Comparison of ENCODE assay signal across 15 cellular contexts in the genomic region with DNA sequence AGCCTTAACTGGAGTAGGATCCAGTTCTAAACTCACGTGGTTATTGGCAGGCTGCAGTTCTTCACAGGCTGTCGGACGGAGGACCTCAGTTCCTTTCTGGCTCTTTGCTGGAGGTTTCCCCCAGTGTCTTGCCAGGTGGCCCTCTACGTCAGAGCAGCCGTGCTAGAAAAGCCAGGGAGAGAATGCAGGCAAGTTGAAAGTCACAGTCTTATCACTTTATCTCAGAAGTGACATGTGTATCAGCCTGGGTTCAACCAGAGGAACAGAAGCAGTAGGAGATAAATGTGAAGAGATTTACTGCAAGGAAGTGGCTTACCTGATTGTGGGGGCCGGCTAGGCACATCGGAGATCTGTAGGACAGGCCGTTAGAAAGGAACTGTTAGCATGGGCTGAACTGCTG.
DNase-seq lines count a peak whose midpoint lies in the region; ATAC-seq lines count a peak whose summit lies in the region.
"Had no signal": no experiment of that assay in that cellular context is flagged by ENCODE, and none has a peak within 500 bp of the region (broad histone marks: within the 10 kb centered on the region; RNA-seq: fewer than 3 reads in every experiment).

No MANE protein-coding gene starts in this region.

- H3K9me3 Mint-ChIP-seq in activated T-helper 17 cell treated with anti-CD3 and anti-CD28 coated beads, Interleukin-2, amount 50 U/mL, for 72 hours, result peaks cover 6% of the 10 kb centered on the region
- H3K9me3 Mint-ChIP-seq in naive thymus-derived CD4-positive, alpha-beta T cell, result peaks cover 0 to 6% (median 0%) of the 10 kb centered on the region in 11 donors

- H3K36me3 Mint-ChIP-seq in activated T-helper 17 cell treated with anti-CD3 and anti-CD28 coated beads, Interleukin-2, amount 50 U/mL, for 72 hours (ENCODE audit: low read depth), result no peaks in the 10 kb centered on the region
- no peaks in the 10 kb centered on the region for H3K36me3 Mint-ChIP-seq in naive thymus-derived CD4-positive, alpha-beta T cell

- CTCF ChIA-PET in naive thymus-derived CD4-positive, alpha-beta T cell (lab: Charles Lee), result no interaction called here

- H3K36me3 ChIP-seq in KOPT-K1 (ENCODE audit: insufficient read depth, low read length), result no peaks in the 10 kb centered on the region
- H3K36me3 ChIP-seq in naive thymus-derived CD4-positive, alpha-beta T cell (ENCODE audit: control insufficient read depth in 2 of 3, insufficient read depth in 3 of 3, low read length in 3 of 3), result no peaks in the 10 kb centered on the region
- H3K36me3 ChIP-seq: gastrocnemius medialis, prostate gland, tibial artery had no signal

- POLR2A ChIA-PET in naive thymus-derived CD4-positive, alpha-beta T cell (lab: Charles Lee), result interaction anchor here (1.0 to 3.5 kb wide), 4 partner anchors 11 to 63 kb away, joined by 3 to 26 read pairs (median 6); no protein-coding TSS in a partner anchor

- H3K27me3 Mint-ChIP-seq in activated T-helper 17 cell treated with anti-CD3 and anti-CD28 coated beads, Interleukin-2, amount 50 U/mL, for 72 hours, result peaks cover 7% of the 10 kb centered on the region
- peaks cover 0 to 37% (median 0%) of the 10 kb centered on the region in 5 donors for H3K27me3 Mint-ChIP-seq in naive thymus-derived CD4-positive, alpha-beta T cell

- H3K4me1 Mint-ChIP-seq in activated T-helper 17 cell treated with anti-CD3 and anti-CD28 coated beads, Interleukin-2, amount 50 U/mL, for 72 hours, result peaks cover 13% of the 10 kb centered on the region
- H3K4me1 Mint-ChIP-seq in naive thymus-derived CD4-positive, alpha-beta T cell, result peaks cover 9 to 39% (median 35%) of the 10 kb centered on the region in 7 donors

- H3K27ac ChIP-seq in KOPT-K1 (ENCODE audit: low read depth, low read length, poor library complexity, severe bottlenecking), result peak overlapping the region; percentile 82
- peak overlapping the region; percentile 41 for H3K27ac ChIP-seq in naive thymus-derived CD4-positive, alpha-beta T cell (ENCODE audit: low read depth, low read length)
- H3K27ac ChIP-seq: epithelial cell of prostate, gastrocnemius medialis, prostate gland, tibial artery had no signal

- peak overlapping the region; percentile 58 for H3K27ac Mint-ChIP-seq in activated T-helper 17 cell treated with anti-CD3 and anti-CD28 coated beads, Interleukin-2, amount 50 U/mL, for 72 hours
- H3K27ac Mint-ChIP-seq in naive thymus-derived CD4-positive, alpha-beta T cell, result peak overlapping the region; percentile 2 to 94 (median 90)

- intact Hi-C loops in naive thymus-derived CD4-positive, alpha-beta T cell (cut with micrococcal nuclease), result loop anchor here in 1 of 2 donors (1.0 to 5.0 kb wide), 2 partner anchors 11 to 37 kb away; no protein-coding TSS in a partner anchor

- peak overlapping the region; percentile 42 for H3K4me3 Mint-ChIP-seq in activated T-helper 17 cell treated with anti-CD3 and anti-CD28 coated beads, Interleukin-2, amount 50 U/mL, for 72 hours
- H3K4me3 Mint-ChIP-seq in naive thymus-derived CD4-positive, alpha-beta T cell, result peak overlapping the region; percentile 23 to 84 (median 58)

- ATAC-seq in activated T-helper 17 cell treated with anti-CD3 and anti-CD28 coated beads, Interleukin-2, amount 50 U/mL, for 72 hours (replicated peaks), result peak; percentile 29
- ATAC-seq in naive thymus-derived CD4-positive, alpha-beta T cell, result peak; percentile 91
- ATAC-seq in HG03025 (IDR thresholded peaks at IDR 0.05; ENCODE audit: low FRiP score, unreplicated experiment), result no peak
- ATAC-seq: gastrocnemius medialis had no signal

- peak; percentile 40 for DNase-seq in activated T-cell treated with anti-CD3 and anti-CD28 coated beads, Interleukin-2, amount 50 U/mL, for 1 hour
- DNase-seq in activated T-cell treated with anti-CD3 and anti-CD28 coated beads for 4 hours (no peak), LoVo (ENCODE audit: low spot score) (no peak), globus pallidus (ENCODE audit: low spot score) (no peak)
- DNase-seq in naive thymus-derived CD4-positive, alpha-beta T cell, result peak in 7 of 9 donors; percentile 51 to 73 (median 64)
- DNase-seq: dermis blood vessel endothelial cell, DMS79 treated with DMSO at 0.1 percent for 48 hours, gastrocnemius medialis, SHP77, tibial artery had no signal

- peaks cover 0 to 22% of the 10 kb centered on the region in 2 donors for H3K4me1 ChIP-seq in naive thymus-derived CD4-positive, alpha-beta T cell (ENCODE audit: control insufficient read depth in 2 of 2, insufficient read depth in 2 of 2, low read length in 2 of 2)
- H3K4me1 ChIP-seq: gastrocnemius medialis, prostate gland, tibial artery had no signal

- H3K27me3 ChIP-seq in naive thymus-derived CD4-positive, alpha-beta T cell (ENCODE audit: control insufficient read depth in 2 of 2, insufficient read depth in 2 of 2, low read length in 2 of 2), result no peaks in the 10 kb centered on the region

- no peak overlapping the region for H3K4me3 ChIP-seq in naive thymus-derived CD4-positive, alpha-beta T cell (ENCODE audit: low read length)
- H3K4me3 ChIP-seq: gastrocnemius medialis, prostate gland, tibial artery had no signal

- no peaks in the 10 kb centered on the region for H3K9me3 ChIP-seq in KOPT-K1 (ENCODE audit: insufficient read depth, low read length, poor library complexity, severe bottlenecking)
- no peaks in the 10 kb centered on the region for H3K9me3 ChIP-seq in naive thymus-derived CD4-positive, alpha-beta T cell (ENCODE audit: control insufficient read depth in 2 of 3, low read length in 3 of 3)
- H3K9me3 ChIP-seq: gastrocnemius medialis, prostate gland, tibial artery had no signal

Comparison
In these comparisons a context has a peak if more than half of its experiments do, and no peak if none do; other contexts are left out.
1. DNase-seq: peak in activated T-cell treated with anti-CD3 and anti-CD28 coated beads, Interleukin-2, amount 50 U/mL, for 1 hour (single experiment) and naive thymus-derived CD4-positive, alpha-beta T cell (7 of 9); none in activated T-cell treated with anti-CD3 and anti-CD28 coated beads for 4 hours (single experiment), LoVo (single experiment) and globus pallidus (single experiment).